ENCODE assay signal across 15 cellular contexts in genomic region chr13:109804654-109805053, GRCh38.
"Had no signal": no experiment of that assay in that cellular context is flagged by ENCODE, and none has a peak within 500 bp of the region (broad histone marks: within the 10 kb centered on the region; RNA-seq: fewer than 3 reads in every experiment).

No MANE protein-coding gene starts in this region.

- ATAC-seq: activated CD4-positive, CD25-positive, alpha-beta regulatory T cell treated with anti-CD3 and anti-CD28 coated beads, Interleukin-2, amount 50 U/mL, for 24 hours; activated naive CD4-positive, alpha-beta T cell treated with anti-CD3 and anti-CD28 coated beads, Interleukin-2, amount 50 U/mL, for 72 hours; naive thymus-derived CD8-positive, alpha-beta T cell; psoas muscle; sciatic nerve; T-helper 17 cell had no signal

- H3K27me3 ChIP-seq: thyroid gland, uterus had no signal

- H3K4me1 ChIP-seq: psoas muscle, thyroid gland, uterus had no signal

- H3K36me3 ChIP-seq: thyroid gland, uterus had no signal

- H3K27ac Mint-ChIP-seq: activated naive CD4-positive, alpha-beta T cell treated with anti-CD3 and anti-CD28 coated beads, Interleukin-2, amount 50 U/mL, for 72 hours; activated T-cell treated with anti-CD3 and anti-CD28 coated beads, Interleukin-2, amount 50 U/mL, for 24 hours; T-helper 17 cell had no signal

- H3K9me3 Mint-ChIP-seq: activated naive CD4-positive, alpha-beta T cell treated with anti-CD3 and anti-CD28 coated beads, Interleukin-2, amount 50 U/mL, for 72 hours; activated T-cell treated with anti-CD3 and anti-CD28 coated beads, Interleukin-2, amount 50 U/mL, for 24 hours; naive thymus-derived CD8-positive, alpha-beta T cell had no signal

- H3K4me3 Mint-ChIP-seq: activated T-cell treated with anti-CD3 and anti-CD28 coated beads, Interleukin-2, amount 50 U/mL, for 24 hours; naive thymus-derived CD8-positive, alpha-beta T cell; T-helper 17 cell had no signal

- H3K9me3 ChIP-seq: mucosa of descending colon, psoas muscle, thyroid gland, uterus had no signal

- DNase-seq: activated effector memory CD4-positive, alpha-beta T cell treated with Interleukin-2 at 50 U/mL for 16 hours; activated T-cell treated with anti-CD3 and anti-CD28 coated beads, Interleukin-2, amount 50 U/mL, for 24 hours; anterior cingulate cortex; mucosa of descending colon; naive thymus-derived CD8-positive, alpha-beta T cell; occipital lobe; psoas muscle; stimulated activated CD4-positive, alpha-beta T cell treated with anti-CD3 and anti-CD28 coated beads, Interleukin-2, amount 100 ng/mL, for 48 hours; stimulated activated CD8-positive, alpha-beta memory T cell treated with anti-CD3 and anti-CD28 coated beads, Interleukin-4, amount 100 ng/mL, for 48 hours; T-helper 17 cell; thyroid gland; uterus had no signal

- H3K4me1 Mint-ChIP-seq: naive thymus-derived CD8-positive, alpha-beta T cell; T-helper 17 cell had no signal

- H3K36me3 Mint-ChIP-seq: activated naive CD4-positive, alpha-beta T cell treated with anti-CD3 and anti-CD28 coated beads, Interleukin-2, amount 50 U/mL, for 72 hours; naive thymus-derived CD8-positive, alpha-beta T cell had no signal

- H3K27ac ChIP-seq: psoas muscle, thyroid gland, uterus had no signal

- H3K4me3 ChIP-seq: mucosa of descending colon, psoas muscle, thyroid gland, uterus had no signal
